9 cellular contexts compared by ENCODE assay signal in genomic region chr6:48111143-48111506, GRCh38. TPM values are rescaled to one million over a fixed set of nuclear protein-coding genes. Genes with fewer than 3 reads are reported as not detected.
A peak's percentile ranks its signal among the peaks of the same experiment; 100 is the strongest.
DNase-seq lines count a peak whose midpoint lies in the region; ATAC-seq and TF ChIP-seq lines count a peak whose summit lies in the region.
"Had no signal": no experiment of that assay in that cellular context is flagged by ENCODE, and none has a peak within 500 bp of the region (broad histone marks: within the 10 kb centered on the region; RNA-seq: fewer than 3 reads in every experiment).

TSS of gene PTCHD4 (minus strand) at chr6:48111197. CDS start at chr6:48068957, 42,240 bp downstream.

- TF ChIP-seq CTCF in AG04449 (IDR thresholded peaks at IDR 0.05; ENCODE audit: insufficient read depth, low read length, missing control alignments): no peak
- no peak for TF ChIP-seq CTCF in MM.1S (IDR thresholded peaks at IDR 0.05; ENCODE audit: low read length)

- H3K36me3 ChIP-seq in MM.1S (replicated peaks; ENCODE audit: insufficient read depth, low read length): no peaks in the 10 kb centered on the region

- peak within 1 kb of the TSS; percentile 39 for H3K4me3 ChIP-seq in AG04449 (ENCODE audit: low read depth, low read length)
- H3K4me3 ChIP-seq in iPS-18c (ENCODE audit: insufficient read depth, low read depth, low read length): 0 out of 2 replicates have a peak within 1 kb of the TSS, but pooled peaks have one; percentile 24
- no peak within 1 kb of the TSS for H3K4me3 ChIP-seq in MM.1S (ENCODE audit: low read length)

- H3K79me2 ChIP-seq in MM.1S (ENCODE audit: low read length): no peaks in the 10 kb centered on the region

- POLR2A ChIA-PET in AG04449 (lab: Yijun Ruan, JAX): no interaction called here

- H3K9me3 Mint-ChIP-seq in activated T-helper 17 cell treated with anti-CD3 and anti-CD28 coated beads, Interleukin-2, amount 50 U/mL, for 72 hours: no peaks in the 10 kb centered on the region
- no peaks in the 10 kb centered on the region for H3K9me3 Mint-ChIP-seq in natural killer cell treated with Interleukin-12 subunit alpha and Interleukin-12 subunit beta and Interleukin-15 and Interleukin-18, amount 100 ng/mL, for 72 hours

- CTCF ChIA-PET in AG04449 (lab: Yijun Ruan, JAX): no interaction called here

- no peaks in the 10 kb centered on the region for H3K27me3 ChIP-seq in MM.1S (replicated peaks; ENCODE audit: insufficient read depth, low read length)

- peak within 1 kb of the TSS; percentile 32 for H3K27ac Mint-ChIP-seq in activated T-helper 17 cell treated with anti-CD3 and anti-CD28 coated beads, Interleukin-2, amount 50 U/mL, for 72 hours
- no peak within 1 kb of the TSS for H3K27ac Mint-ChIP-seq in natural killer cell treated with Interleukin-12 subunit alpha and Interleukin-12 subunit beta and Interleukin-15 and Interleukin-18, amount 100 ng/mL, for 72 hours

- no peak within 1 kb of the TSS for H2AFZ ChIP-seq in MM.1S (ENCODE audit: low read length)

- DNase-seq in AG04449 (ENCODE audit: low read depth, low spot score): no peak
- DNase-seq in HS-5 (ENCODE audit: low read depth): peak; percentile 19
- DNase-seq in hypothalamus (lab: John Stamatoyannopoulos, UW): no peak
- DNase-seq in MM.1S: no peak
- no peak for DNase-seq in natural killer cell treated with Interleukin-12 subunit alpha and Interleukin-12 subunit beta and Interleukin-15 and Interleukin-18, amount 100 ng/mL, for 72 hours (ENCODE audit: low spot score)
- DNase-seq: DND-41 had no signal

- H3K4me2 ChIP-seq in MM.1S (ENCODE audit: low read depth, low read length): no peak within 1 kb of the TSS

- no peak within 1 kb of the TSS for H3K4me3 Mint-ChIP-seq in activated T-helper 17 cell treated with anti-CD3 and anti-CD28 coated beads, Interleukin-2, amount 50 U/mL, for 72 hours
- H3K4me3 Mint-ChIP-seq in natural killer cell treated with Interleukin-12 subunit alpha and Interleukin-12 subunit beta and Interleukin-15 and Interleukin-18, amount 100 ng/mL, for 72 hours: no peak within 1 kb of the TSS

- H3K9ac ChIP-seq in MM.1S (ENCODE audit: low read length): no peak within 1 kb of the TSS

- H4K20me1 ChIP-seq in MM.1S (ENCODE audit: insufficient read depth, low read length): no peaks in the 10 kb centered on the region

- H3K4me1 Mint-ChIP-seq in activated T-helper 17 cell treated with anti-CD3 and anti-CD28 coated beads, Interleukin-2, amount 50 U/mL, for 72 hours: no peaks in the 10 kb centered on the region
- H3K4me1 Mint-ChIP-seq in natural killer cell treated with Interleukin-12 subunit alpha and Interleukin-12 subunit beta and Interleukin-15 and Interleukin-18, amount 100 ng/mL, for 72 hours (ENCODE audit: low read depth in 2 of 2): no peaks in the 10 kb centered on the region

- H3F3A ChIP-seq in MM.1S (ENCODE audit: insufficient read depth, low read length): no peaks in the 10 kb centered on the region

- H3K9me3 ChIP-seq in iPS-18c (ENCODE audit: control insufficient read depth, insufficient read depth, low read length) (no peaks in the 10 kb centered on the region), MM.1S (replicated peaks; ENCODE audit: insufficient read depth, low read length) (no peaks in the 10 kb centered on the region)

- no peaks in the 10 kb centered on the region for H3K9me2 ChIP-seq in MM.1S (replicated peaks; ENCODE audit: insufficient read depth, low read length)

- H3K27me3 Mint-ChIP-seq in activated T-helper 17 cell treated with anti-CD3 and anti-CD28 coated beads, Interleukin-2, amount 50 U/mL, for 72 hours: no peaks in the 10 kb centered on the region
- H3K27me3 Mint-ChIP-seq in natural killer cell treated with Interleukin-12 subunit alpha and Interleukin-12 subunit beta and Interleukin-15 and Interleukin-18, amount 100 ng/mL, for 72 hours: no peaks in the 10 kb centered on the region

- ATAC-seq in activated T-helper 17 cell treated with anti-CD3 and anti-CD28 coated beads, Interleukin-2, amount 50 U/mL, for 72 hours (replicated peaks): no peak
- no peak for ATAC-seq in GM18907 (IDR thresholded peaks at IDR 0.05; ENCODE audit: unreplicated experiment)
- no peak for ATAC-seq in natural killer cell treated with Interleukin-12 subunit alpha and Interleukin-12 subunit beta and Interleukin-15 and Interleukin-18, amount 100 ng/mL, for 72 hours

- H3K27ac ChIP-seq in MM.1S (ENCODE audit: low read length): no peak within 1 kb of the TSS

- H3K4me1 ChIP-seq in MM.1S (ENCODE audit: low read length): no peaks in the 10 kb centered on the region

- H3K36me3 Mint-ChIP-seq in activated T-helper 17 cell treated with anti-CD3 and anti-CD28 coated beads, Interleukin-2, amount 50 U/mL, for 72 hours (ENCODE audit: low read depth): no peaks in the 10 kb centered on the region
- H3K36me3 Mint-ChIP-seq in natural killer cell treated with Interleukin-12 subunit alpha and Interleukin-12 subunit beta and Interleukin-15 and Interleukin-18, amount 100 ng/mL, for 72 hours: no peaks in the 10 kb centered on the region

RNA-seq across cellular contexts. Expression of gene PTCHD4, which starts in this region (rescaled TPM):
- not detected for total RNA-seq in activated T-helper 17 cell treated with anti-CD3 and anti-CD28 coated beads, Interleukin-2, amount 50 U/mL, for 72 hours
- not detected for total RNA-seq in natural killer cell treated with Interleukin-12 subunit alpha and Interleukin-12 subunit beta and Interleukin-15 and Interleukin-18, amount 100 ng/mL, for 72 hours
